Comparison of ENCODE assay signal across 10 cellular contexts in the genomic region with DNA sequence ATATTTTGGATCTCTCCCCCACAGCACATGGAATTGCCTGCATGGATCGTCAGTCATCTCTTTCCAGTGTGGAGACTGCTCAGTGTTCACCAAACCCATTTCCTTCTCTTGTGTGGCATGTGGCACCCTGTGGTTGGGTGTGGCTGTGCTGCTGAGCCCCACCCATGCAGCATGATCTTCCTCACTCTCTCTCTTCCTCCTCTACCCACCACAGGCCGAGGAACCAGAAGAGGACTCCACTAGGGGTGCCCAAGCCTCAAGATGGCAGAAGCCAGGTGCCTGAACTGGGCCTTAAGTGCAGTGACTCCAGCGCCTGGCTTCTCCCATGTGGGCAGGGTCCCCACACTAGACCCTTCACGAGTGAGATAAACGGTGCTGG.
DNase-seq lines count a peak whose midpoint lies in the region; ATAC-seq and TF ChIP-seq lines count a peak whose summit lies in the region.
"Had no signal": no experiment of that assay in that cellular context is flagged by ENCODE, and none has a peak within 500 bp of the region (broad histone marks: within the 10 kb centered on the region; RNA-seq: fewer than 3 reads in every experiment).

No MANE protein-coding gene starts in this region.

- H3K27me3 ChIP-seq in A673 (replicated peaks; ENCODE audit: insufficient read depth, low read depth, low read length, poor library complexity), result no peaks in the 10 kb centered on the region

- intact Hi-C loops in A673 (cut with micrococcal nuclease; ENCODE audit: unreplicated experiment), result no loop called here

- peaks cover 52% of the 10 kb centered on the region for H3K36me3 ChIP-seq in A673 (ENCODE audit: insufficient read depth, low read length, poor library complexity, severe bottlenecking)

- no peaks in the 10 kb centered on the region for H3K9me3 ChIP-seq in A673 (ENCODE audit: low read depth, low read length, poor library complexity, severe bottlenecking)

- no peak overlapping the region for H3K4me3 ChIP-seq in A673 (ENCODE audit: low read depth, low read length, poor library complexity, severe bottlenecking)

- peak; percentile 30 for DNase-seq in HT1080 (ENCODE audit: low read depth)
- DNase-seq in stimulated activated CD4-positive, alpha-beta T cell treated with anti-CD3 and anti-CD28 coated beads, Interleukin-2, amount 100 ng/mL, for 24 hours, result peak; percentile 42 to 43
- no peak for DNase-seq in NCI-H510A (lab: John Stamatoyannopoulos, UW)
- DNase-seq in A673 (ENCODE audit: low spot score), result no peak
- DNase-seq in H4 (ENCODE audit: low spot score), result no peak
- DNase-seq: NCI-H187, SW 1271 had no signal

- H3K4me3 Mint-ChIP-seq in T-helper 1 cell treated with Interleukin-12 subunit alpha and Interleukin-12 subunit beta and Interleukin-4 antibody, amounts not matched to agents 30 μg/mL and 1 μg/mL, for 36 hours, result peak overlapping the region; percentile 67
- H3K4me3 Mint-ChIP-seq in activated T-helper 17 cell treated with anti-CD3 and anti-CD28 coated beads, Interleukin-2, amount 50 U/mL, for 72 hours, result peak overlapping the region; percentile 87

- peak; percentile 76 for ATAC-seq in activated T-helper 17 cell treated with anti-CD3 and anti-CD28 coated beads, Interleukin-2, amount 50 U/mL, for 72 hours (replicated peaks)
- no peak for ATAC-seq in HG03095 (IDR thresholded peaks at IDR 0.05; ENCODE audit: unreplicated experiment)

- peaks cover 48% of the 10 kb centered on the region for H3K4me1 Mint-ChIP-seq in T-helper 1 cell treated with Interleukin-12 subunit alpha and Interleukin-12 subunit beta and Interleukin-4 antibody, amounts not matched to agents 30 μg/mL and 1 μg/mL, for 36 hours (ENCODE audit: low read depth)
- H3K4me1 Mint-ChIP-seq in activated T-helper 17 cell treated with anti-CD3 and anti-CD28 coated beads, Interleukin-2, amount 50 U/mL, for 72 hours, result peaks cover 49% of the 10 kb centered on the region

- no peak overlapping the region for H3K27ac ChIP-seq in A673 (ENCODE audit: low read depth, low read length, poor library complexity, severe bottlenecking)

- POLR2A ChIA-PET in A673 (lab: Charles Lee; ENCODE audit: low non-redundant PET), result no interaction called here

- no peaks in the 10 kb centered on the region for H3K27me3 Mint-ChIP-seq in T-helper 1 cell treated with Interleukin-12 subunit alpha and Interleukin-12 subunit beta and Interleukin-4 antibody, amounts not matched to agents 30 μg/mL and 1 μg/mL, for 36 hours (ENCODE audit: low read depth)
- no peaks in the 10 kb centered on the region for H3K27me3 Mint-ChIP-seq in activated T-helper 17 cell treated with anti-CD3 and anti-CD28 coated beads, Interleukin-2, amount 50 U/mL, for 72 hours

- no peak for TF ChIP-seq CTCF in A673 (conservative IDR thresholded peaks at IDR 0.05; ENCODE audit: low read depth, low read length)

- no peaks in the 10 kb centered on the region for H3K9me3 Mint-ChIP-seq in T-helper 1 cell treated with Interleukin-12 subunit alpha and Interleukin-12 subunit beta and Interleukin-4 antibody, amounts not matched to agents 30 μg/mL and 1 μg/mL, for 36 hours
- H3K9me3 Mint-ChIP-seq in activated T-helper 17 cell treated with anti-CD3 and anti-CD28 coated beads, Interleukin-2, amount 50 U/mL, for 72 hours, result no peaks in the 10 kb centered on the region

- peak overlapping the region; percentile 94 for H3K27ac Mint-ChIP-seq in T-helper 1 cell treated with Interleukin-12 subunit alpha and Interleukin-12 subunit beta and Interleukin-4 antibody, amounts not matched to agents 30 μg/mL and 1 μg/mL, for 36 hours
- peak overlapping the region; percentile 83 for H3K27ac Mint-ChIP-seq in activated T-helper 17 cell treated with anti-CD3 and anti-CD28 coated beads, Interleukin-2, amount 50 U/mL, for 72 hours

- H3K36me3 Mint-ChIP-seq in T-helper 1 cell treated with Interleukin-12 subunit alpha and Interleukin-12 subunit beta and Interleukin-4 antibody, amounts not matched to agents 30 μg/mL and 1 μg/mL, for 36 hours (ENCODE audit: low read depth), result peaks cover 66% of the 10 kb centered on the region
- peaks cover 100% of the 10 kb centered on the region for H3K36me3 Mint-ChIP-seq in activated T-helper 17 cell treated with anti-CD3 and anti-CD28 coated beads, Interleukin-2, amount 50 U/mL, for 72 hours (ENCODE audit: low read depth)

- CTCF ChIA-PET in A673 (lab: Charles Lee), result no interaction called here

- no peaks in the 10 kb centered on the region for H3K4me1 ChIP-seq in A673 (ENCODE audit: insufficient read depth, low read length, poor library complexity, severe bottlenecking)

- BruUV-seq in A673 (replicated peaks; lab: Mats Ljungman, UMichigan), result no TSS peak

Comparison
In these comparisons a context has a peak if more than half of its experiments do, and no peak if none do; other contexts are left out.
1. DNase-seq: peak in HT1080 (single experiment) and stimulated activated CD4-positive, alpha-beta T cell treated with anti-CD3 and anti-CD28 coated beads, Interleukin-2, amount 100 ng/mL, for 24 hours (2 of 2); none in NCI-H510A (single experiment), A673 (single experiment) and H4 (single experiment).